7 cellular contexts compared by ENCODE assay signal in the genomic region with DNA sequence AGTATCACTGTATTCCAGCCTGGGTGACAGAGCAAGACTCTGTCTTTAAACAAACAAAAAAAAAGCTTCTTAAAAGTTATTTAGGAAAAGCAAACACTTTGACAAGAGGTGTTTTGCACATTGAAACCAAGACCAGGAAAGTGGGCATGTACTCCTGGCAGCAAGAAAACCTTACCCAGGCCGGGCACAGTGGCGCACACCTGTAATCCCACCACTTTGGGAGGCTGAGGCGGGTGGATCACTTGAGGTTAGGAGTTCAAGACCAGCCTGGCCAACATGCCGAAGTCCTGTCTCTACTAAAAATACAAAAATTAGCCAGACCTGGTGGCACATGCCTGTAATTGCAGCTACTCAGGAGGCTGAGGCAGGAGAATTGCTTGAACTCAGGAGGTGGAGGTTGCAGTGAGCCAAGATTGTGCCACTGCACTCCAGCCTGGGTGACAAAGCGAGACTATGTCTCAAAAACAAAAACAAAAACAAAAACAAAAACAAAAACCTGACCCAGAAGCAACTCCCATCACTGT.
A peak's percentile ranks its signal among the peaks of the same experiment; 100 is the strongest.
DNase-seq lines count a peak whose midpoint lies in the region; ATAC-seq and TF ChIP-seq lines count a peak whose summit lies in the region.
"Not testable (repeated sequence)": the region's sequence is repeated elsewhere in the genome, so short reads cannot be mapped to it uniquely, and the experiment has no call there.

No MANE protein-coding gene starts in this region.

- peaks cover 60% of the 10 kb centered on the region for H3K36me3 Mint-ChIP-seq in Calu3 (ENCODE audit: insufficient read depth, unreplicated experiment)

- H3K27me3 ChIP-seq in HCT116 (ENCODE audit: insufficient read depth, low read length); lower lobe of right lung (ENCODE audit: low read depth): not testable (repeated sequence)

- H3K36me3 ChIP-seq in HCT116 (ENCODE audit: control insufficient read depth in 1 of 2, insufficient read depth in 2 of 2, low read length in 2 of 2) (peaks cover 40 to 68% of the 10 kb centered on the region in 2 experiments), lower lobe of right lung (peaks cover 97% of the 10 kb centered on the region)

- not testable (repeated sequence) for H3K4me3 ChIP-seq in HCT116 (replicated peaks in 1 of 2; ENCODE audit: low read depth in 1 of 2, low read length in 2 of 2); WI38 (ENCODE audit: low read depth, low read length); choroid plexus epithelial cell (ENCODE audit: low read depth, low read length); fibroblast of pulmonary artery (replicated peaks; ENCODE audit: low read depth, low read length); lower lobe of right lung

- peaks cover 12% of the 10 kb centered on the region for H3K4me1 Mint-ChIP-seq in Calu3 (ENCODE audit: low read depth, unreplicated experiment)

- not testable (repeated sequence) for H3K9me3 Mint-ChIP-seq in Calu3 (ENCODE audit: low read depth, unreplicated experiment)

- not testable (repeated sequence) for BruUV-seq in Calu3 (replicated peaks; lab: Mats Ljungman, UMichigan); HCT116 (replicated peaks; lab: Mats Ljungman, UMichigan)

- H3K4me3 Mint-ChIP-seq in Calu3 (ENCODE audit: low read depth, unreplicated experiment), result not testable (repeated sequence)

- not testable (repeated sequence) for H3K9me2 ChIP-seq in HCT116 (ENCODE audit: insufficient read depth)

- not testable (repeated sequence) for H3K9ac ChIP-seq in HCT116 (ENCODE audit: low read length)

- TF ChIP-seq POLR2A in HCT116 (IDR thresholded peaks at IDR 0.05; ENCODE audit: borderline replicate concordance, extremely low read depth, insufficient read depth, insufficient read length), result not testable (repeated sequence)

- POLR2A ChIA-PET in HCT116 (lab: Charles Lee), result not testable (repeated sequence)

- not testable (repeated sequence) for H3K9me3 ChIP-seq in HCT116 (ENCODE audit: control insufficient read depth in 1 of 2, insufficient read depth in 1 of 2, low read depth in 1 of 2, low read length in 2 of 2); lower lobe of right lung

- peak; percentile 46; the same call in 1 of the 2 replicates for ATAC-seq in HCT116
- ATAC-seq in lower lobe of right lung, result peak in 1 of 2 donors; percentile 35

- H2AFZ ChIP-seq in HCT116 (ENCODE audit: low read depth, low read length, poor library complexity, severe bottlenecking), result not testable (repeated sequence)

- H4K20me1 ChIP-seq in HCT116 (ENCODE audit: insufficient read depth), result not testable (repeated sequence)

- not testable (repeated sequence) for H3K27ac Mint-ChIP-seq in Calu3 (ENCODE audit: unreplicated experiment)

- H3K27ac ChIP-seq in HCT116 (ENCODE audit: low read depth, low read length); lower lobe of right lung: not testable (repeated sequence)

- H3K27me3 Mint-ChIP-seq in Calu3 (ENCODE audit: unreplicated experiment), result not testable (repeated sequence)

- not testable (repeated sequence) for H3K4me2 ChIP-seq in HCT116 (ENCODE audit: low read length)

- not testable (repeated sequence) for H3K79me2 ChIP-seq in HCT116 (ENCODE audit: insufficient read depth, low read length)

- RAD21 ChIA-PET in HCT116 (lab: Charles Lee; ENCODE audit: low non-redundant PET in 1 of 2, low total read pairs in 2 of 2, uncharacterized antibody in 2 of 2, unreplicated experiment in 2 of 2), result not testable (repeated sequence)

- not testable (repeated sequence) for TF ChIP-seq RAD21 in HCT116 (IDR thresholded peaks at IDR 0.05; ENCODE audit: low read depth)

- TF ChIP-seq CTCF in Calu3 (IDR thresholded peaks at IDR 0.05; ENCODE audit: unreplicated experiment) (peak; percentile 26), HCT116 (IDR thresholded peaks at IDR 0.05 in 2 of 3, conservative IDR thresholded peaks at IDR 0.05 in 1 of 3; ENCODE audit: borderline replicate concordance in 1 of 3, insufficient read depth in 1 of 3, low read depth in 2 of 3, low read length in 2 of 3) (0 out of 6 replicates have a peak, but pooled peaks of 2 of the 3 experiments have one; percentile 6 to 11), WI38 (IDR thresholded peaks at IDR 0.05; ENCODE audit: low read depth, low read length) (0 out of 2 replicates have a peak, but pooled peaks have one; percentile 7), choroid plexus epithelial cell (conservative IDR thresholded peaks at IDR 0.05; ENCODE audit: low read depth, low read length) (peak; percentile 22), fibroblast of pulmonary artery (IDR thresholded peaks at IDR 0.05; ENCODE audit: low read length, missing control alignments) (peak; percentile 8), lower lobe of right lung (IDR thresholded peaks at IDR 0.05) (peak; percentile 9)

- CTCF ChIA-PET in Calu3 (lab: Charles Lee), result interaction anchor here (0.6 kb wide), 1 partner anchor 16 kb away, joined by 4 read pairs; no protein-coding TSS in a partner anchor
- CTCF ChIA-PET in HCT116 (lab: Charles Lee), result not testable (repeated sequence)

- not testable (repeated sequence) for DNase-seq in Calu3; HCT116 (ENCODE audit: low read depth, low spot score); choroid plexus epithelial cell (ENCODE audit: low read depth); fibroblast of pulmonary artery (ENCODE audit: low read depth); lower lobe of right lung
- DNase-seq in posterior vena cava (ENCODE audit: low spot score), result peak; percentile 28

- intact Hi-C loops in Calu3 (cut with micrococcal nuclease; ENCODE audit: unreplicated experiment); HCT116 (cut with micrococcal nuclease); lower lobe of right lung (cut with DNase I); posterior vena cava (cut with DNase I): not testable (repeated sequence)

- H3K4me1 ChIP-seq in HCT116 (ENCODE audit: control insufficient read depth in 1 of 2, insufficient read depth in 2 of 2, low read length in 2 of 2); lower lobe of right lung: not testable (repeated sequence)
